ENCODE assay signal across 23 cellular contexts in the genomic region with DNA sequence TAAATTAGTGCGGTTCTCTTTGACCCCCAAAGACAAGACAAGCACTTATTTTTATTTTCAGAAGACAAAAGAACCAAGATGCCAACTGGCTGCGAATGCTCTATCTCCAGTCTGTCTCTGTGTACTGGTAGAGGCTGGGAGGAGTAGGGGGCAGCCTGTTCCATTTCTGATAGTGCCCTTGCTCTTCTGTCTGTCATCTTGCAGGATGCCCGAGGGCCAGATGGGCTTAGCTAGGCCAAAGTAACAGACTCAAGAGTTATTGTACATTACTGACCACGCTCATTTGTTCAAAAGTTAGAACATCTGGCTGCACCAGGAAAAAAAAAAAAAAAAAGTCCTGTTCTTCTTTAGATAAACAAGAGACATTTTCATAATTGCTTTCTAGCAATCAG.
A peak's percentile ranks its signal among the peaks of the same experiment; 100 is the strongest.
DNase-seq lines count a peak whose midpoint lies in the region; ATAC-seq, FAIRE-seq and TF ChIP-seq lines count a peak whose summit lies in the region.
"Had no signal": no experiment of that assay in that cellular context is flagged by ENCODE, and none has a peak within 500 bp of the region (broad histone marks: within the 10 kb centered on the region; RNA-seq: fewer than 3 reads in every experiment).

No MANE protein-coding gene starts in this region.

- no peaks in the 10 kb centered on the region for H3K79me2 ChIP-seq in HepG2 (ENCODE audit: insufficient read depth, low read length)

- intact Hi-C loops in HepG2 (cut with micrococcal nuclease; ENCODE audit: unreplicated experiment), result no loop called here
- intact Hi-C loops in right lobe of liver (cut with DNase I), result no loop called here
- intact Hi-C loops in thyroid gland (cut with DNase I), result no loop called here
- intact Hi-C loops in esophagus squamous epithelium (cut with DNase I), result no loop called here

- H2AFZ ChIP-seq in HepG2 (ENCODE audit: low read length) (no peak overlapping the region), mesenchymal stem cell (ENCODE audit: low read depth, low read length) (no peak overlapping the region)
- H2AFZ ChIP-seq: GM23248 had no signal

- WGBS in HepG2 (ENCODE audit: low lambda C conversion rate), result over 99% methylated on average over 4 of the region's 4 CpGs
- WGBS in right lobe of liver (ENCODE audit: insufficient coverage, low coverage, low lambda C conversion rate, missing lambda C conversion rate), result 79% methylated on average over 3 of the region's 4 CpGs
- 97% methylated on average over 3 of the region's 4 CpGs for WGBS in mesenchymal stem cell
- WGBS in thyroid gland, 2 donors, result 71 to 86% methylated on average over 4 of the region's 4 CpGs
- WGBS in esophagus squamous epithelium, 2 donors, result 74 to 77% methylated on average over 3 to 4 of the region's 4 CpGs

- no peak overlapping the region for H3K4me2 ChIP-seq in HepG2 (ENCODE audit: low read depth, low read length)
- H3K4me2 ChIP-seq in mesenchymal stem cell (ENCODE audit: low read length, poor library complexity, severe bottlenecking), result no peak overlapping the region
- H3K4me2 ChIP-seq: KMS-11 had no signal

- H3K23ac ChIP-seq in mesenchymal stem cell (ENCODE audit: low read length in 2 of 2), result no peak overlapping the region

- no peak overlapping the region for H2BK15ac ChIP-seq in mesenchymal stem cell (ENCODE audit: low read depth, poor library complexity, severe bottlenecking)

- ATAC-seq in HepG2 (no peak), right lobe of liver (no peak)
- ATAC-seq: GM12878, Panc1 had no signal

- H3K18ac ChIP-seq in mesenchymal stem cell (ENCODE audit: low read depth in 1 of 2, low read length in 2 of 2), result no peak overlapping the region

- no peak overlapping the region for H2BK5ac ChIP-seq in mesenchymal stem cell (ENCODE audit: low read depth, low read length, poor library complexity, severe bottlenecking)

- DNase-seq in HepG2 (ENCODE audit: low spot score) (no peak), right lobe of liver (no peak), cerebellar cortex (ENCODE audit: low spot score) (peak; percentile 12), mesenchymal stem cell (no peak), thyroid gland (no peak), esophagus squamous epithelium (lab: John Stamatoyannopoulos, UW) (no peak), NCI-H446 treated with DMSO at 0.1 percent for 48 hours (lab: John Stamatoyannopoulos, UW) (no peak), kidney tubule cell (ENCODE audit: low spot score) (no peak)
- DNase-seq: NCI-H1105; NCI-H2029 treated with DMSO at 0.1 percent for 48 hours; NCI-H226; NCI-H524; NCI-H774; NK-92 treated with Interleukin-12 subunit alpha and Interleukin-12 subunit beta, amount 100 ng/mL, for 24 hours had no signal

- H2AK5ac ChIP-seq in mesenchymal stem cell (ENCODE audit: low read length, severe bottlenecking), result no peak overlapping the region

- H3K4me3 ChIP-seq in HepG2 (replicated peaks in 1 of 3; ENCODE audit: insufficient read depth in 1 of 3, low read depth in 2 of 3, low read length in 3 of 3) (no peak overlapping the region), right lobe of liver (no peak overlapping the region), mesenchymal stem cell (ENCODE audit: insufficient read depth in 1 of 2, low read depth in 1 of 2, low read length in 2 of 2) (no peak overlapping the region), thyroid gland (replicated peaks in 1 of 3) (no peak overlapping the region), esophagus squamous epithelium (no peak overlapping the region)
- H3K4me3 ChIP-seq: GM12878, GM23248, HAP-1, SJSA1 had no signal

- no peaks in the 10 kb centered on the region for H3K27me3 ChIP-seq in HepG2 (ENCODE audit: control insufficient read depth in 1 of 2, insufficient read depth in 2 of 2, low read length in 2 of 2)
- H3K27me3 ChIP-seq in right lobe of liver, result no peaks in the 10 kb centered on the region
- no peaks in the 10 kb centered on the region for H3K27me3 ChIP-seq in mesenchymal stem cell (ENCODE audit: control insufficient read depth in 1 of 2, insufficient read depth in 1 of 2, low read length in 2 of 2)
- H3K27me3 ChIP-seq in thyroid gland, result no peaks in the 10 kb centered on the region
- H3K27me3 ChIP-seq in esophagus squamous epithelium, result no peaks in the 10 kb centered on the region
- H3K27me3 ChIP-seq: SJSA1 had no signal

- BruUV-seq in HepG2 (replicated peaks; lab: Mats Ljungman, UMichigan), result TSS peak; percentile 31

- H3K4me1 ChIP-seq in HepG2 (ENCODE audit: insufficient read depth, low read length) (no peaks in the 10 kb centered on the region), right lobe of liver (no peaks in the 10 kb centered on the region), mesenchymal stem cell (ENCODE audit: control insufficient read depth, insufficient read depth, low read depth, low read length) (no peaks in the 10 kb centered on the region), thyroid gland (no peaks in the 10 kb centered on the region), esophagus squamous epithelium (peaks cover 0 to 6% (median 0%) of the 10 kb centered on the region in 3 donors)
- H3K4me1 ChIP-seq: HAP-1, SJSA1 had no signal

- in situ Hi-C loops in HepG2 (cut with HindIII; ENCODE audit: extremely low pct_ligation_motif_present, low pct_unique_long_range_greater_than_20kb), result no loop called here

- TF ChIP-seq CTCF in HepG2 (CRISPR knock-in tag; IDR thresholded peaks at IDR 0.05), result no peak
- no peak for TF ChIP-seq CTCF in right lobe of liver (IDR thresholded peaks at IDR 0.05)
- no peak for TF ChIP-seq CTCF in thyroid gland (IDR thresholded peaks at IDR 0.05)
- TF ChIP-seq CTCF in esophagus squamous epithelium (IDR thresholded peaks at IDR 0.05), result no peak

- H3K79me1 ChIP-seq in mesenchymal stem cell (replicated peaks; ENCODE audit: low read length, poor library complexity, severe bottlenecking), result peaks cover 1% of the 10 kb centered on the region

- TF ChIP-seq EP300 in HepG2 (IDR thresholded peaks at IDR 0.05; ENCODE audit: low read depth in 2 of 2, low read length in 2 of 2) (no peak), HepG2 (CRISPR knock-in tag; IDR thresholded peaks at IDR 0.05; ENCODE audit: borderline replicate concordance) (no peak)

- H3K36me3 ChIP-seq in HepG2 (replicated peaks in 1 of 2; ENCODE audit: control insufficient read depth in 1 of 2, insufficient read depth in 2 of 2, low read length in 2 of 2) (peaks cover 10 to 35% of the 10 kb centered on the region in 2 experiments; a peak in 4 of 5 replicates), right lobe of liver (peaks cover 0 to 44% (median 10%) of the 10 kb centered on the region in 4 donors), mesenchymal stem cell (ENCODE audit: control insufficient read depth in 1 of 2, insufficient read depth in 2 of 2, low read depth in 1 of 2, low read length in 2 of 2) (peaks cover 26 to 98% of the 10 kb centered on the region in 2 experiments), thyroid gland (peaks cover 62 to 72% of the 10 kb centered on the region in 2 donors), esophagus squamous epithelium (peaks cover 11 to 97% (median 29%) of the 10 kb centered on the region in 3 donors)
- H3K36me3 ChIP-seq: HAP-1 had no signal

- H3K9me3 ChIP-seq in HepG2 (ENCODE audit: low read length) (no peaks in the 10 kb centered on the region), right lobe of liver (no peaks in the 10 kb centered on the region), mesenchymal stem cell (ENCODE audit: control insufficient read depth, low read length) (peaks cover 10% of the 10 kb centered on the region), thyroid gland (no peaks in the 10 kb centered on the region), esophagus squamous epithelium (no peaks in the 10 kb centered on the region)
- H3K9me3 ChIP-seq: HAP-1, SJSA1 had no signal

- no peak overlapping the region for H3K9ac ChIP-seq in HepG2 (ENCODE audit: insufficient read depth, low read depth, low read length)
- H3K9ac ChIP-seq in mesenchymal stem cell (ENCODE audit: low read length), result peak overlapping the region; percentile 60
- H3K9ac ChIP-seq: GM23248, KMS-11 had no signal

- CTCF ChIA-PET in HepG2 (lab: Yijun Ruan, JAX; ENCODE audit: low intra/inter-chr PET ratio, low total read pairs), result no interaction called here

- no peaks in the 10 kb centered on the region for H4K20me1 ChIP-seq in HepG2 (ENCODE audit: insufficient read depth, low read length)

- no peak overlapping the region for H4K8ac ChIP-seq in mesenchymal stem cell (ENCODE audit: low read length)

- H2BK120ac ChIP-seq in mesenchymal stem cell (ENCODE audit: low read depth, low read length), result no peak overlapping the region

- no peak overlapping the region for H3K14ac ChIP-seq in mesenchymal stem cell (ENCODE audit: low read length in 2 of 2)

- no peak overlapping the region for H4K91ac ChIP-seq in mesenchymal stem cell (ENCODE audit: low read length)

- no peak for TF ChIP-seq RAD21 in HepG2 (CRISPR knock-in tag; IDR thresholded peaks at IDR 0.05)

- H3K27ac ChIP-seq in HepG2 (ENCODE audit: extremely low read length, insufficient read depth, low read length), result no peak overlapping the region
- no peak overlapping the region for H3K27ac ChIP-seq in right lobe of liver
- H3K27ac ChIP-seq in mesenchymal stem cell (ENCODE audit: low read length, poor library complexity, severe bottlenecking), result no peak overlapping the region
- no peak overlapping the region for H3K27ac ChIP-seq in thyroid gland
- no peak overlapping the region for H3K27ac ChIP-seq in esophagus squamous epithelium
- H3K27ac ChIP-seq: GM23248, HL-60, KMS-11, SJSA1 had no signal

- H3K4ac ChIP-seq in mesenchymal stem cell (ENCODE audit: low read depth in 1 of 2, low read length in 2 of 2), result no peak overlapping the region

- TF ChIP-seq POLR2A in HepG2 (IDR thresholded peaks at IDR 0.05; ENCODE audit: insufficient read depth in 1 of 2, low read depth in 2 of 2, low read length in 2 of 2) (no peak), right lobe of liver (IDR thresholded peaks at IDR 0.05) (no peak), thyroid gland (IDR thresholded peaks at IDR 0.05) (no peak), esophagus squamous epithelium (IDR thresholded peaks at IDR 0.05) (no peak)

- H2BK12ac ChIP-seq in mesenchymal stem cell (ENCODE audit: low read length in 2 of 2), result no peak overlapping the region

- POLR2A ChIA-PET in HepG2 (lab: Yijun Ruan, JAX), result no interaction called here

- no peak for FAIRE-seq in HepG2 (lab: Jason Lieb, UNC)
- FAIRE-seq: A204.1, D721Med, GM12878 had no signal

TF ChIP-seq in HepG2, 621 proteins besides CTCF, POLR2A, EP300 and RAD21:
- TF ChIP-seq CBX2 (IDR thresholded peaks at IDR 0.05; ENCODE audit: low read depth, low read length), result no peak
- TF ChIP-seq CBX2 (CRISPR knock-in tag; IDR thresholded peaks at IDR 0.05; ENCODE audit: low read depth), result no peak
- TF ChIP-seq ZFP37 (CRISPR knock-in tag; IDR thresholded peaks at IDR 0.05; ENCODE audit: borderline replicate concordance), result no peak
- TF ChIP-seq GTF3A (CRISPR knock-in tag; conservative IDR thresholded peaks at IDR 0.05), result no peak
- TF ChIP-seq ZFP90 (CRISPR knock-in tag; IDR thresholded peaks at IDR 0.05; ENCODE audit: borderline replicate concordance), result no peak
- no peak for TF ChIP-seq ZNF329 (CRISPR knock-in tag; IDR thresholded peaks at IDR 0.05; ENCODE audit: low read depth)
- no peak for TF ChIP-seq GZF1 (CRISPR knock-in tag; IDR thresholded peaks at IDR 0.05)
- no peak for TF ChIP-seq BCL6 (CRISPR knock-in tag; IDR thresholded peaks at IDR 0.05)
- no peak for TF ChIP-seq KDM5B (CRISPR knock-in tag; IDR thresholded peaks at IDR 0.05; ENCODE audit: borderline replicate concordance)
